Comparison of ENCODE assay signal across 8 cellular contexts in the genomic region with DNA sequence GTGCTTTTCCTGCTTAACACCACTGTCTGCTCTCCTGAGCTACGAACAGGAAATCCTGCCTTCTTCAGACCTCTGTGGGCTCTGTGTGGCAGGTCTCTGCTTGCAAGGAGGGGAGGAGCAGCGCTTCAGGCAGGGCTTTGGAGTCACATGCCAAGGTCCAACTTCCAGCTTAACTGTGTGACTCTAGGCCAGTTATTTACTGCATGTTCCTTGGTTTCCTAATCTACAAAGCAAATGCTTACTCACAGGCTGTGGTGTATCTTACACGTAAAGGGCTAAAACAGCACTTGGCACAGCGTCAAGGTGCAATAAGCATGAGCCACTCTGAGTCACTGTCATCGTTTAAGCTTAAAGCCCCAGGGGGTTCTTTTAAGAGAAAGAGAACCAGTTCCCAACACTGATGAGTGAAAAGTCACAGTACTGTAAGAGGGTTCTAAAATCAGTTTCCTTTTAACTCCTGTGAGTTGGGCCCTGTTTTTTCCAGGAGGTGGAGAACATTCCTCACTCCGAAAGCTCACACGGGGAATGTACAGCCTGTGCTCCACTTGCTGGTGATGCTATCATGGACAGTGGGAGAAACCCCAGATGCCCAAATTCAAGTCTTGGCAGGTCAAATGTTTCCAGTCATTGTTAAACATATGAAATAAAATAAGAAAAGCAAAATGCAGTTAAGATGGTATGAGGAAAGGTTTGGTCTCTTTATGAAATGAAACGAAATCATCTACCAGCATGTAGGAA. TPM values are rescaled to one million over a fixed set of nuclear protein-coding genes. Genes with fewer than 3 reads are reported as not detected.
DNase-seq lines count a peak whose midpoint lies in the region; ATAC-seq and TF ChIP-seq lines count a peak whose summit lies in the region.

No MANE protein-coding gene starts in this region.

- peaks cover 40% of the 10 kb centered on the region for H3K36me3 Mint-ChIP-seq in activated naive CD8-positive, alpha-beta T cell treated with anti-CD3 and anti-CD28 coated beads for 36 hours

- no peaks in the 10 kb centered on the region for H3K27me3 ChIP-seq in MM.1S (replicated peaks; ENCODE audit: insufficient read depth, low read length)

- H2AFZ ChIP-seq in MM.1S (ENCODE audit: low read length) = no peak overlapping the region

- no peak overlapping the region for H3K4me2 ChIP-seq in MM.1S (ENCODE audit: low read depth, low read length)

- DNase-seq in 8988T = peak; percentile 82
- peak; percentile 94 for DNase-seq in OCI-M1 (lab: John Stamatoyannopoulos, UW)
- DNase-seq in activated naive CD8-positive, alpha-beta T cell treated with anti-CD3 and anti-CD28 coated beads for 36 hours = peak; percentile 58
- DNase-seq in left ventricle myocardium superior = peak; percentile 51
- DNase-seq in smooth muscle cell of the brain vasculature (ENCODE audit: low read depth, low spot score) = peak; percentile 89
- DNase-seq in MM.1S = no peak

- peaks cover 27% of the 10 kb centered on the region for H3K4me1 Mint-ChIP-seq in activated naive CD8-positive, alpha-beta T cell treated with anti-CD3 and anti-CD28 coated beads for 36 hours

- H3K9me2 ChIP-seq in MM.1S (replicated peaks; ENCODE audit: insufficient read depth, low read length) = no peaks in the 10 kb centered on the region

- no peaks in the 10 kb centered on the region for H3K9me3 ChIP-seq in MM.1S (replicated peaks; ENCODE audit: insufficient read depth, low read length)

- H3K4me3 ChIP-seq in MM.1S (ENCODE audit: low read length) = no peak overlapping the region

- no peaks in the 10 kb centered on the region for H3K4me1 ChIP-seq in MM.1S (ENCODE audit: low read length)

- H3K27ac ChIP-seq in MM.1S (ENCODE audit: low read length) = no peak overlapping the region

- ATAC-seq in GM18499 (IDR thresholded peaks at IDR 0.05; ENCODE audit: insufficient read depth, unreplicated experiment) = peak; percentile 64
- ATAC-seq in HG03159 (IDR thresholded peaks at IDR 0.05; ENCODE audit: unreplicated experiment) = peak; percentile 79
- ATAC-seq in left ventricle myocardium superior = peak; percentile 94

- no peaks in the 10 kb centered on the region for H3K36me3 ChIP-seq in MM.1S (replicated peaks; ENCODE audit: insufficient read depth, low read length)

- no peak overlapping the region for H3K4me3 Mint-ChIP-seq in activated naive CD8-positive, alpha-beta T cell treated with anti-CD3 and anti-CD28 coated beads for 36 hours

- no peaks in the 10 kb centered on the region for H3K79me2 ChIP-seq in MM.1S (ENCODE audit: low read length)

- H3F3A ChIP-seq in MM.1S (ENCODE audit: insufficient read depth, low read length) = no peaks in the 10 kb centered on the region

- peak overlapping the region; percentile 54 for H3K27ac Mint-ChIP-seq in activated naive CD8-positive, alpha-beta T cell treated with anti-CD3 and anti-CD28 coated beads for 36 hours

- H3K9me3 Mint-ChIP-seq in activated naive CD8-positive, alpha-beta T cell treated with anti-CD3 and anti-CD28 coated beads for 36 hours = no peaks in the 10 kb centered on the region

- no peak overlapping the region for H3K9ac ChIP-seq in MM.1S (ENCODE audit: low read length)

- no peaks in the 10 kb centered on the region for H3K27me3 Mint-ChIP-seq in activated naive CD8-positive, alpha-beta T cell treated with anti-CD3 and anti-CD28 coated beads for 36 hours

- no peaks in the 10 kb centered on the region for H4K20me1 ChIP-seq in MM.1S (ENCODE audit: insufficient read depth, low read length)

- TF ChIP-seq CTCF in MM.1S (IDR thresholded peaks at IDR 0.05; ENCODE audit: low read length) = no peak

- intact Hi-C loops in left ventricle myocardium superior (cut with micrococcal nuclease) = no loop called here

RNA-seq across cellular contexts. Expression of gene BCAR1, which starts 54.1 kb away (rescaled TPM):
- 1 to 10 TPM in 1 of 2 experiments, under 1 TPM in 1; 0.74 to 1.2 TPM for total RNA-seq in activated naive CD8-positive, alpha-beta T cell treated with anti-CD3 and anti-CD28 coated beads for 36 hours
- total RNA-seq in left ventricle myocardium superior = 82.9 TPM

Comparison
In these comparisons a context has a peak if more than half of its experiments do, and no peak if none do; other contexts are left out.
1. RNA of gene BCAR1, which starts 54.1 kb away (total RNA-seq): 82.9 TPM in left ventricle myocardium superior (single experiment); 0.74 to 1.2 TPM in activated naive CD8-positive, alpha-beta T cell treated with anti-CD3 and anti-CD28 coated beads for 36 hours; every median in the first group is over 10 times any median in the second.
2. Peak in every context shown above with its lines, with median percentiles within 50 percentile points of each other: ATAC-seq.